ENCODE assay signal across 17 cellular contexts in genomic region chr3:72753495-72753894, GRCh38.
"Had no signal": no experiment of that assay in that cellular context is flagged by ENCODE, and none has a peak within 500 bp of the region (broad histone marks: within the 10 kb centered on the region; RNA-seq: fewer than 3 reads in every experiment).

No MANE protein-coding gene starts in this region.

- H3K4me3 Mint-ChIP-seq: activated naive CD8-positive, alpha-beta T cell treated with anti-CD3 and anti-CD28 coated beads, Interleukin-2, amount 10 ng/mL, durations not matched to agents 7 days and 5 days; activated T-cell treated with anti-CD3 and anti-CD28 coated beads, Interleukin-2, amount 50 U/mL, for 4 hours; memory B cell; neural progenitor cell had no signal

- H3K27me3 ChIP-seq: breast epithelium, dorsolateral prefrontal cortex, neural progenitor cell, stomach, uterus had no signal

- H3K36me3 ChIP-seq: breast epithelium, neural progenitor cell, uterus had no signal

- H3K27ac Mint-ChIP-seq: activated naive CD8-positive, alpha-beta T cell treated with anti-CD3 and anti-CD28 coated beads, Interleukin-2, amount 10 ng/mL, durations not matched to agents 7 days and 5 days; memory B cell; neural progenitor cell had no signal

- ATAC-seq: activated T-cell treated with anti-CD3 and anti-CD28 coated beads, Interleukin-2, amount 50 U/mL, for 4 hours; esophagus mucosa had no signal

- DNase-seq: activated CD4-positive, CD25-positive, alpha-beta regulatory T cell; activated gamma-delta T cell; activated naive CD8-positive, alpha-beta T cell treated with anti-CD3 and anti-CD28 coated beads, Interleukin-2, amount 10 ng/mL, durations not matched to agents 7 days and 5 days; activated T-cell treated with anti-CD3 and anti-CD28 coated beads, Interleukin-2, amount 50 U/mL, for 4 hours; anterior cingulate cortex; dorsolateral prefrontal cortex; left ventricle myocardium inferior; retina; stomach; uterus had no signal

- H3K9me3 Mint-ChIP-seq: activated naive CD8-positive, alpha-beta T cell treated with anti-CD3 and anti-CD28 coated beads, Interleukin-2, amount 10 ng/mL, durations not matched to agents 7 days and 5 days; activated T-cell treated with anti-CD3 and anti-CD28 coated beads, Interleukin-2, amount 50 U/mL, for 4 hours; memory B cell; neural progenitor cell had no signal

- H3K36me3 Mint-ChIP-seq: neural progenitor cell had no signal

- H3K9me3 ChIP-seq: breast epithelium, left ventricle myocardium inferior, stomach, uterus had no signal

- H3K27me3 Mint-ChIP-seq: activated naive CD8-positive, alpha-beta T cell treated with anti-CD3 and anti-CD28 coated beads, Interleukin-2, amount 10 ng/mL, durations not matched to agents 7 days and 5 days had no signal

- FAIRE-seq: endometrium, TTC549 had no signal

- H3K4me3 ChIP-seq: breast epithelium, dorsolateral prefrontal cortex, left ventricle myocardium inferior, neural progenitor cell, stomach, uterus had no signal

- H3K4me1 ChIP-seq: breast epithelium, left ventricle myocardium inferior, neural progenitor cell, parathyroid adenoma, stomach, uterus had no signal

- H3K27ac ChIP-seq: breast epithelium, dorsolateral prefrontal cortex, left ventricle myocardium inferior, neural progenitor cell, parathyroid adenoma, stomach, uterus had no signal
